Comparison of ENCODE assay signal across 8 cellular contexts in genomic region chr10:1737222-1738061, GRCh38. TPM values are rescaled to one million over a fixed set of nuclear protein-coding genes. Genes with fewer than 3 reads are reported as not detected.
DNase-seq lines count a peak whose midpoint lies in the region; ATAC-seq and TF ChIP-seq lines count a peak whose summit lies in the region.

Gene ADARB2, minus strand, starts transcription at chr10:1737525.

- H3K27me3 ChIP-seq in Caco-2 (replicated peaks; ENCODE audit: control insufficient read depth, insufficient read depth, low read length) = peaks cover 5% of the 10 kb centered on the region; the same call in 1 of the 2 replicates
- H3K27me3 ChIP-seq in sigmoid colon = peaks cover 9 to 91% (median 35%) of the 10 kb centered on the region in 3 donors

- no TSS peak for BruUV-seq in Caco-2 (replicated peaks; lab: Mats Ljungman, UMichigan)

- no peak for TF ChIP-seq CTCF in Caco-2 (IDR thresholded peaks at IDR 0.05; ENCODE audit: insufficient read depth in 1 of 2, low read depth in 1 of 2, low read length in 1 of 2, severe bottlenecking in 1 of 2, unreplicated experiment in 1 of 2)
- no peak for TF ChIP-seq CTCF in epithelial cell of proximal tubule (conservative IDR thresholded peaks at IDR 0.05; ENCODE audit: low read depth, low read length)
- no peak for TF ChIP-seq CTCF in omental fat pad (IDR thresholded peaks at IDR 0.05)
- no peak for TF ChIP-seq CTCF in sigmoid colon (IDR thresholded peaks at IDR 0.05)

- intact Hi-C loops in Caco-2 (cut with micrococcal nuclease; ENCODE audit: unreplicated experiment) (no loop called here), sigmoid colon (cut with DNase I) (no loop called here)

- H3K4me1 Mint-ChIP-seq in Caco-2 (ENCODE audit: low read depth, unreplicated experiment) = no peaks in the 10 kb centered on the region

- H3K4me3 Mint-ChIP-seq in Caco-2 (ENCODE audit: unreplicated experiment) = peak within 1 kb of the TSS; percentile 61

- TF ChIP-seq EP300 in sigmoid colon (IDR thresholded peaks at IDR 0.05) = no peak

- no peak within 1 kb of the TSS for H3K27ac ChIP-seq in sigmoid colon

- peak; percentile 62 for ATAC-seq in GM19043 (IDR thresholded peaks at IDR 0.05; ENCODE audit: low read depth, unreplicated experiment)
- peak; percentile 79 for ATAC-seq in HG03097 (IDR thresholded peaks at IDR 0.05; ENCODE audit: low FRiP score, unreplicated experiment)
- ATAC-seq in omental fat pad (ENCODE audit: low FRiP score) = peak; percentile 44

- POLR2A ChIA-PET in Caco-2 (lab: Charles Lee) = no interaction called here

- CTCF ChIA-PET in Caco-2 (lab: Charles Lee) = no interaction called here

- H3K9me3 ChIP-seq in Caco-2 = no peaks in the 10 kb centered on the region
- H3K9me3 ChIP-seq in sigmoid colon = no peaks in the 10 kb centered on the region

- H3K27ac Mint-ChIP-seq in Caco-2 (ENCODE audit: unreplicated experiment) = no peak within 1 kb of the TSS

- no peaks in the 10 kb centered on the region for H3K36me3 Mint-ChIP-seq in Caco-2 (ENCODE audit: insufficient read depth, unreplicated experiment)

- 1 to 2% methylated on average over 50 of the region's 50 CpGs for WGBS in sigmoid colon, 2 donors

- H3K4me1 ChIP-seq in Caco-2 (no peaks in the 10 kb centered on the region), sigmoid colon (peaks cover 0 to 18% (median 9%) of the 10 kb centered on the region in 4 donors)

- H3K27me3 Mint-ChIP-seq in Caco-2 (ENCODE audit: insufficient read depth, unreplicated experiment) = peaks cover 47% of the 10 kb centered on the region

- H3K36me3 ChIP-seq in Caco-2 (ENCODE audit: control insufficient read depth, insufficient read depth, low read length) = no peaks in the 10 kb centered on the region
- no peaks in the 10 kb centered on the region for H3K36me3 ChIP-seq in sigmoid colon

- TF ChIP-seq POLR2A in sigmoid colon (IDR thresholded peaks at IDR 0.05) = no peak

- DNase-seq in Caco-2 (peak; percentile 45 to 57), NCI-H774 (lab: John Stamatoyannopoulos, UW) (peak; percentile 95), epithelial cell of proximal tubule (ENCODE audit: low read depth) (peak; percentile 6), omental fat pad (ENCODE audit: low spot score) (no peak), sigmoid colon (no peak), SIG-M5 treated with dmso at 0.1 percent for 504 hours (lab: John Stamatoyannopoulos, UW; ENCODE audit: unreplicated experiment) (no peak)

- no peaks in the 10 kb centered on the region for H3K9me3 Mint-ChIP-seq in Caco-2 (ENCODE audit: unreplicated experiment)

- peak within 1 kb of the TSS; percentile 19; the same call in 1 of the 2 replicates for H3K4me3 ChIP-seq in Caco-2 (ENCODE audit: low read depth, low read length)
- H3K4me3 ChIP-seq in epithelial cell of proximal tubule (ENCODE audit: low read depth, low read length) = peak within 1 kb of the TSS; percentile 37
- peak within 1 kb of the TSS in 2 of 4 donors; percentile 22 to 32 for H3K4me3 ChIP-seq in sigmoid colon

RNA-seq across cellular contexts. Expression of gene ADARB2, which starts in this region (rescaled TPM):
- total RNA-seq in Caco-2 (2022) (0.27 and 0.42 TPM in 2 replicates), epithelial cell of proximal tubule (under 0.01 and 0.63 TPM in 2 replicates), omental fat pad (1 to 10 TPM in 1 of 4 donors, under 1 TPM in 3; 0.13 to 6.1 (median 0.57) TPM), sigmoid colon (1 to 10 TPM; 3.2 to 5.9 (median 4.5) TPM)
- under 1 TPM in 2 of 3 donors, not detected in 1; 0.60 to 0.98 TPM for polyA plus RNA-seq in sigmoid colon

Comparison
In these comparisons a context has a peak if more than half of its experiments do, and no peak if none do; other contexts are left out.
1. Peak in DNase-seq and H3K4me3 ChIP-seq in Caco-2; RNA of the gene not detected or under 1 TPM.
2. Peak in DNase-seq and H3K4me3 ChIP-seq in epithelial cell of proximal tubule; RNA of the gene not detected or under 1 TPM.